Comparison of ENCODE assay signal across 1 cellular context in the genomic region with DNA sequence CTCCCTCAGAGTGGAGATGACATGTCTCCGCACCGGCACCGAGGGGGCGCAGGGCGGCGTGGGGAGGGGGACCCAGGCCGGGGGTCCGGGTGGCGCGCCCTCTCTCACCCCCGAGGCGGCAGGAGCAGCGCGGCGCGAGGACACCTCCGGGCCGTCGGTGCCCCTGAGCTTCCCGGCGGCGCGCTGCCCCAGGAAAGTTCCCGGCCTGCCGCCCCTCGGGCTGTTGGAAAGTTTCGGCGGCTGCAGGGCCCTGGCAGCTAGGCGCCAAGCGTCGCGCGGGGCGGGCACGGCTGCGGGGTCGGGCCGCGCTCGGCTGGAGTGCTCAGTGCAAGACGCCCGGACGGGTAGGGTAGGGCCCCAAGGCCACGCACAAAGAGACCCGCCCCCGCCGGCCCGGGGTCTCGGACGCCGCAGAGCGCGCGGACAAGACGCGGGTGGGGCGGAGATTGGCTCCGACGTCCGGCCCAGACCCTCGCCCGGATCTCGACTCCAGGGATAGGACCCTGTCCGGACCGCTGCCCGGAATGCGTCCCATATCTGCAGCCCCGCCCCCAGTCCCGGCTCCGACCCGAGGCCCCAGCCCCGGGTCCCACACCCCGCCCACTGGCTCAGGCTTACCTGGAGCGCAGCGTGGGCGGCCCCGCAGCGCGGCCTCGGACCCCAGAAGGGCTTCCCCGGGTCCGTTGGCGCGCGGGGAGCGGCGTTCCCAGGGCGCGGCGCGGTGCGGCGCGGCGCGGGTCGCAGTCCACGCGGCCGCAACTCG.
TF ChIP-seq lines count a peak whose summit lies in the region.

No MANE protein-coding gene starts in this region.

TF ChIP-seq in IMR-90, 13 proteins besides CTCF, POLR2A, EP300 and RAD21 (continued from another document):
- TF ChIP-seq CEBPB (IDR thresholded peaks at IDR 0.05; ENCODE audit: low read depth, low read length) (no peak), BHLHE40 (IDR thresholded peaks at IDR 0.05; ENCODE audit: low read depth, low read length) (no peak), MAZ (IDR thresholded peaks at IDR 0.05; ENCODE audit: borderline replicate concordance, low read depth, low read length) (no peak), RFX5 (IDR thresholded peaks at IDR 0.05; ENCODE audit: low read depth, low read length) (no peak), FOS (IDR thresholded peaks at IDR 0.05; ENCODE audit: low read depth, low read length) (no peak), SMC3 (IDR thresholded peaks at IDR 0.05; ENCODE audit: low read depth, low read length) (no peak), MAFK (IDR thresholded peaks at IDR 0.05; ENCODE audit: low read depth, low read length) (no peak), CHD1 (IDR thresholded peaks at IDR 0.05; ENCODE audit: low read depth, low read length) (no peak), MXI1 (IDR thresholded peaks at IDR 0.05; ENCODE audit: borderline replicate concordance, low read depth, low read length) (no peak)
- TF ChIP-seq, protein P1, sequence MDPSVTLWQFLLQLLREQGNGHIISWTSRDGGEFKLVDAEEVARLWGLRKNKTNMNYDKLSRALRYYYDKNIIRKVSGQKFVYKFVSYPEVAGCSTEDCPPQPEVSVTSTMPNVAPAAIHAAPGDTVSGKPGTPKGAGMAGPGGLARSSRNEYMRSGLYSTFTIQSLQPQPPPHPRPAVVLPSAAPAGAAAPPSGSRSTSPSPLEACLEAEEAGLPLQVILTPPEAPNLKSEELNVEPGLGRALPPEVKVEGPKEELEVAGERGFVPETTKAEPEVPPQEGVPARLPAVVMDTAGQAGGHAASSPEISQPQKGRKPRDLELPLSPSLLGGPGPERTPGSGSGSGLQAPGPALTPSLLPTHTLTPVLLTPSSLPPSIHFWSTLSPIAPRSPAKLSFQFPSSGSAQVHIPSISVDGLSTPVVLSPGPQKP (IDR thresholded peaks at IDR 0.05; ENCODE audit: borderline replicate concordance, low read depth, low read length), result no peak
